ENCODE assay signal across 1 cellular context in genomic region chr1:27341525-27342252, GRCh38.
A peak's percentile ranks its signal among the peaks of the same experiment; 100 is the strongest.
TF ChIP-seq lines count a peak whose summit lies in the region.

SYTL1 (plus strand) TSS chr1:27342022; CDS start chr1:27345335, 3,313 bp downstream.

TF ChIP-seq in HepG2, 621 proteins besides CTCF, POLR2A, EP300 and RAD21 (continued from another document and continues in another):
- TF ChIP-seq, protein P1, sequence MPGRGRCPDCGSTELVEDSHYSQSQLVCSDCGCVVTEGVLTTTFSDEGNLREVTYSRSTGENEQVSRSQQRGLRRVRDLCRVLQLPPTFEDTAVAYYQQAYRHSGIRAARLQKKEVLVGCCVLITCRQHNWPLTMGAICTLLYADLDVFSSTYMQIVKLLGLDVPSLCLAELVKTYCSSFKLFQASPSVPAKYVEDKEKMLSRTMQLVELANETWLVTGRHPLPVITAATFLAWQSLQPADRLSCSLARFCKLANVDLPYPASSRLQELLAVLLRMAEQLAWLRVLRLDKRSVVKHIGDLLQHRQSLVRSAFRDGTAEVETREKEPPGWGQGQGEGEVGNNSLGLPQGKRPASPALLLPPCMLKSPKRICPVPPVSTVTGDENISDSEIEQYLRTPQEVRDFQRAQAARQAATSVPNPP (CRISPR knock-in tag; IDR thresholded peaks at IDR 0.05), result no peak
- no peak for TF ChIP-seq PRPF4 (IDR thresholded peaks at IDR 0.05; ENCODE audit: low read depth, low read length, poor library complexity, severe bottlenecking)
- TF ChIP-seq GZF1 (CRISPR knock-in tag; IDR thresholded peaks at IDR 0.05), result no peak
- no peak for TF ChIP-seq GTF2F1 (IDR thresholded peaks at IDR 0.05; ENCODE audit: low read length)
- no peak for TF ChIP-seq ZNF557 (CRISPR knock-in tag; IDR thresholded peaks at IDR 0.05)
- TF ChIP-seq, protein P2, sequence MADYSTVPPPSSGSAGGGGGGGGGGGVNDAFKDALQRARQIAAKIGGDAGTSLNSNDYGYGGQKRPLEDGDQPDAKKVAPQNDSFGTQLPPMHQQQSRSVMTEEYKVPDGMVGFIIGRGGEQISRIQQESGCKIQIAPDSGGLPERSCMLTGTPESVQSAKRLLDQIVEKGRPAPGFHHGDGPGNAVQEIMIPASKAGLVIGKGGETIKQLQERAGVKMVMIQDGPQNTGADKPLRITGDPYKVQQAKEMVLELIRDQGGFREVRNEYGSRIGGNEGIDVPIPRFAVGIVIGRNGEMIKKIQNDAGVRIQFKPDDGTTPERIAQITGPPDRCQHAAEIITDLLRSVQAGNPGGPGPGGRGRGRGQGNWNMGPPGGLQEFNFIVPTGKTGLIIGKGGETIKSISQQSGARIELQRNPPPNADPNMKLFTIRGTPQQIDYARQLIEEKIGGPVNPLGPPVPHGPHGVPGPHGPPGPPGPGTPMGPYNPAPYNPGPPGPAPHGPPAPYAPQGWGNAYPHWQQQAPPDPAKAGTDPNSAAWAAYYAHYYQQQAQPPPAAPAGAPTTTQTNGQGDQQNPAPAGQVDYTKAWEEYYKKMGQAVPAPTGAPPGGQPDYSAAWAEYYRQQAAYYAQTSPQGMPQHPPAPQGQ (CRISPR knock-in tag; IDR thresholded peaks at IDR 0.05; ENCODE audit: borderline replicate concordance), result no peak
- TF ChIP-seq ZNF274 (CRISPR knock-in tag; IDR thresholded peaks at IDR 0.05), result no peak
- no peak for TF ChIP-seq ZNF441 (CRISPR knock-in tag; IDR thresholded peaks at IDR 0.05; ENCODE audit: borderline replicate concordance)
- no peak for TF ChIP-seq ZSCAN9 (CRISPR knock-in tag; IDR thresholded peaks at IDR 0.05; ENCODE audit: borderline replicate concordance)
- TF ChIP-seq ZNF619 (CRISPR knock-in tag; IDR thresholded peaks at IDR 0.05), result no peak
- no peak for TF ChIP-seq LBX2 (CRISPR knock-in tag; IDR thresholded peaks at IDR 0.05; ENCODE audit: borderline replicate concordance)
- no peak for TF ChIP-seq SRF (IDR thresholded peaks at IDR 0.05; ENCODE audit: low read depth, low read length)
- TF ChIP-seq, protein P3, sequence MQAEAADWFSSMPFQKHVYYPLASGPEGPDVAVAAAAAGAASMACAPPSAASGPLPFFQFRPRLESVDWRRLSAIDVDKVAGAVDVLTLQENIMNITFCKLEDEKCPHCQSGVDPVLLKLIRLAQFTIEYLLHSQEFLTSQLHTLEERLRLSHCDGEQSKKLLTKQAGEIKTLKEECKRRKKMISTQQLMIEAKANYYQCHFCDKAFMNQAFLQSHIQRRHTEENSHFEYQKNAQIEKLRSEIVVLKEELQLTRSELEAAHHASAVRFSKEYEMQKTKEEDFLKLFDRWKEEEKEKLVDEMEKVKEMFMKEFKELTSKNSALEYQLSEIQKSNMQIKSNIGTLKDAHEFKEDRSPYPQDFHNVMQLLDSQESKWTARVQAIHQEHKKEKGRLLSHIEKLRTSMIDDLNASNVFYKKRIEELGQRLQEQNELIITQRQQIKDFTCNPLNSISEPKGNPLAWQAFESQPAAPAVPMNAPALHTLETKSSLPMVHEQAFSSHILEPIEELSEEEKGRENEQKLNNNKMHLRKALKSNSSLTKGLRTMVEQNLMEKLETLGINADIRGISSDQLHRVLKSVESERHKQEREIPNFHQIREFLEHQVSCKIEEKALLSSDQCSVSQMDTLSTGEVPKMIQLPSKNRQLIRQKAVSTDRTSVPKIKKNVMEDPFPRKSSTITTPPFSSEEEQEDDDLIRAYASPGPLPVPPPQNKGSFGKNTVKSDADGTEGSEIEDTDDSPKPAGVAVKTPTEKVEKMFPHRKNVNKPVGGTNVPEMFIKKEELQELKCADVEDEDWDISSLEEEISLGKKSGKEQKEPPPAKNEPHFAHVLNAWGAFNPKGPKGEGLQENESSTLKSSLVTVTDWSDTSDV (CRISPR knock-in tag; IDR thresholded peaks at IDR 0.05), result no peak
- no peak for TF ChIP-seq SMARCE1 (IDR thresholded peaks at IDR 0.05; ENCODE audit: borderline replicate concordance)
- 0 out of 2 replicates have a peak, but pooled peaks have one; percentile 22 for TF ChIP-seq ZNF629 (CRISPR knock-in tag; conservative IDR thresholded peaks at IDR 0.05)
- TF ChIP-seq, protein P4, sequence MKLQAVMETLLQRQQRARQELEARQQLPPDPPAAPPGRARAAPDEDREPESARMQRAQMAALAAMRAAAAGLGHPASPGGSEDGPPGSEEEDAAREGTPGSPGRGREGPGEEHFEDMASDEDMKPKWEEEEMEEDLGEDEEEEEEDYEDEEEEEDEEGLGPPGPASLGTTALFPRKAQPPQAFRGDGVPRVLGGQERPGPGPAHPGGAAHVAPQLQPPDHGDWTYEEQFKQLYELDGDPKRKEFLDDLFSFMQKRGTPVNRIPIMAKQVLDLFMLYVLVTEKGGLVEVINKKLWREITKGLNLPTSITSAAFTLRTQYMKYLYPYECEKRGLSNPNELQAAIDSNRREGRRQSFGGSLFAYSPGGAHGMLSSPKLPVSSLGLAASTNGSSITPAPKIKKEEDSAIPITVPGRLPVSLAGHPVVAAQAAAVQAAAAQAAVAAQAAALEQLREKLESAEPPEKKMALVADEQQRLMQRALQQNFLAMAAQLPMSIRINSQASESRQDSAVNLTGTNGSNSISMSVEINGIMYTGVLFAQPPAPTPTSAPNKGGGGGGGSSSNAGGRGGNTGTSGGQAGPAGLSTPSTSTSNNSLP (IDR thresholded peaks at IDR 0.05; ENCODE audit: low read depth, low read length), result no peak
- TF ChIP-seq ZNF704 (CRISPR knock-in tag; IDR thresholded peaks at IDR 0.05; ENCODE audit: borderline replicate concordance), result no peak
- TF ChIP-seq JDP2 (CRISPR knock-in tag; IDR thresholded peaks at IDR 0.05; ENCODE audit: borderline replicate concordance), result no peak
- TF ChIP-seq, protein P5, sequence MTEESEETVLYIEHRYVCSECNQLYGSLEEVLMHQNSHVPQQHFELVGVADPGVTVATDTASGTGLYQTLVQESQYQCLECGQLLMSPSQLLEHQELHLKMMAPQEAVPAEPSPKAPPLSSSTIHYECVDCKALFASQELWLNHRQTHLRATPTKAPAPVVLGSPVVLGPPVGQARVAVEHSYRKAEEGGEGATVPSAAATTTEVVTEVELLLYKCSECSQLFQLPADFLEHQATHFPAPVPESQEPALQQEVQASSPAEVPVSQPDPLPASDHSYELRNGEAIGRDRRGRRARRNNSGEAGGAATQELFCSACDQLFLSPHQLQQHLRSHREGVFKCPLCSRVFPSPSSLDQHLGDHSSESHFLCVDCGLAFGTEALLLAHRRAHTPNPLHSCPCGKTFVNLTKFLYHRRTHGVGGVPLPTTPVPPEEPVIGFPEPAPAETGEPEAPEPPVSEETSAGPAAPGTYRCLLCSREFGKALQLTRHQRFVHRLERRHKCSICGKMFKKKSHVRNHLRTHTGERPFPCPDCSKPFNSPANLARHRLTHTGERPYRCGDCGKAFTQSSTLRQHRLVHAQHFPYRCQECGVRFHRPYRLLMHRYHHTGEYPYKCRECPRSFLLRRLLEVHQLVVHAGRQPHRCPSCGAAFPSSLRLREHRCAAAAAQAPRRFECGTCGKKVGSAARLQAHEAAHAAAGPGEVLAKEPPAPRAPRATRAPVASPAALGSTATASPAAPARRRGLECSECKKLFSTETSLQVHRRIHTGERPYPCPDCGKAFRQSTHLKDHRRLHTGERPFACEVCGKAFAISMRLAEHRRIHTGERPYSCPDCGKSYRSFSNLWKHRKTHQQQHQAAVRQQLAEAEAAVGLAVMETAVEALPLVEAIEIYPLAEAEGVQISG (CRISPR knock-in tag; IDR thresholded peaks at IDR 0.05), result no peak
- TF ChIP-seq ZNF510 (CRISPR knock-in tag; IDR thresholded peaks at IDR 0.05; ENCODE audit: low read depth), result no peak; the same call in 1 of the 2 replicates
- no peak for TF ChIP-seq KLF9 (CRISPR knock-in tag; IDR thresholded peaks at IDR 0.05; ENCODE audit: low read depth)
- no peak for TF ChIP-seq KDM5A (IDR thresholded peaks at IDR 0.05; ENCODE audit: borderline replicate concordance, low read length)
- TF ChIP-seq ZNF431 (CRISPR knock-in tag; IDR thresholded peaks at IDR 0.05; ENCODE audit: borderline replicate concordance, low read depth), result no peak
- TF ChIP-seq, protein P6, sequence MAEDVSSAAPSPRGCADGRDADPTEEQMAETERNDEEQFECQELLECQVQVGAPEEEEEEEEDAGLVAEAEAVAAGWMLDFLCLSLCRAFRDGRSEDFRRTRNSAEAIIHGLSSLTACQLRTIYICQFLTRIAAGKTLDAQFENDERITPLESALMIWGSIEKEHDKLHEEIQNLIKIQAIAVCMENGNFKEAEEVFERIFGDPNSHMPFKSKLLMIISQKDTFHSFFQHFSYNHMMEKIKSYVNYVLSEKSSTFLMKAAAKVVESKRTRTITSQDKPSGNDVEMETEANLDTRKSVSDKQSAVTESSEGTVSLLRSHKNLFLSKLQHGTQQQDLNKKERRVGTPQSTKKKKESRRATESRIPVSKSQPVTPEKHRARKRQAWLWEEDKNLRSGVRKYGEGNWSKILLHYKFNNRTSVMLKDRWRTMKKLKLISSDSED (CRISPR knock-in tag; IDR thresholded peaks at IDR 0.05), result no peak
- no peak for TF ChIP-seq ARNTL (CRISPR knock-in tag; IDR thresholded peaks at IDR 0.05)
- TF ChIP-seq, protein P7, sequence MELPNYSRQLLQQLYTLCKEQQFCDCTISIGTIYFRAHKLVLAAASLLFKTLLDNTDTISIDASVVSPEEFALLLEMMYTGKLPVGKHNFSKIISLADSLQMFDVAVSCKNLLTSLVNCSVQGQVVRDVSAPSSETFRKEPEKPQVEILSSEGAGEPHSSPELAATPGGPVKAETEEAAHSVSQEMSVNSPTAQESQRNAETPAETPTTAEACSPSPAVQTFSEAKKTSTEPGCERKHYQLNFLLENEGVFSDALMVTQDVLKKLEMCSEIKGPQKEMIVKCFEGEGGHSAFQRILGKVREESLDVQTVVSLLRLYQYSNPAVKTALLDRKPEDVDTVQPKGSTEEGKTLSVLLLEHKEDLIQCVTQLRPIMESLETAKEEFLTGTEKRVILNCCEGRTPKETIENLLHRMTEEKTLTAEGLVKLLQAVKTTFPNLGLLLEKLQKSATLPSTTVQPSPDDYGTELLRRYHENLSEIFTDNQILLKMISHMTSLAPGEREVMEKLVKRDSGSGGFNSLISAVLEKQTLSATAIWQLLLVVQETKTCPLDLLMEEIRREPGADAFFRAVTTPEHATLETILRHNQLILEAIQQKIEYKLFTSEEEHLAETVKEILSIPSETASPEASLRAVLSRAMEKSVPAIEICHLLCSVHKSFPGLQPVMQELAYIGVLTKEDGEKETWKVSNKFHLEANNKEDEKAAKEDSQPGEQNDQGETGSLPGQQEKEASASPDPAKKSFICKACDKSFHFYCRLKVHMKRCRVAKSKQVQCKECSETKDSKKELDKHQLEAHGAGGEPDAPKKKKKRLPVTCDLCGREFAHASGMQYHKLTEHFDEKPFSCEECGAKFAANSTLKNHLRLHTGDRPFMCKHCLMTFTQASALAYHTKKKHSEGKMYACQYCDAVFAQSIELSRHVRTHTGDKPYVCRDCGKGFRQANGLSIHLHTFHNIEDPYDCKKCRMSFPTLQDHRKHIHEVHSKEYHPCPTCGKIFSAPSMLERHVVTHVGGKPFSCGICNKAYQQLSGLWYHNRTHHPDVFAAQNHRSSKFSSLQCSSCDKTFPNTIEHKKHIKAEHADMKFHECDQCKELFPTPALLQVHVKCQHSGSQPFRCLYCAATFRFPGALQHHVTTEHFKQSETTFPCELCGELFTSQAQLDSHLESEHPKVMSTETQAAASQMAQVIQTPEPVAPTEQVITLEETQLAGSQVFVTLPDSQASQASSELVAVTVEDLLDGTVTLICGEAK (IDR thresholded peaks at IDR 0.05), result no peak
- TF ChIP-seq, protein P7 (CRISPR knock-in tag; IDR thresholded peaks at IDR 0.05), result no peak
- no peak for TF ChIP-seq ZSCAN22 (CRISPR knock-in tag; IDR thresholded peaks at IDR 0.05)
- no peak for TF ChIP-seq ZNF383 (CRISPR knock-in tag; IDR thresholded peaks at IDR 0.05; ENCODE audit: borderline replicate concordance)
- no peak; the same call in 1 of the 2 replicates for TF ChIP-seq KDM4B (CRISPR knock-in tag; IDR thresholded peaks at IDR 0.05)
- TF ChIP-seq ZNF570 (CRISPR knock-in tag; IDR thresholded peaks at IDR 0.05; ENCODE audit: borderline replicate concordance), result no peak
- TF ChIP-seq TAF1 (CRISPR knock-in tag; IDR thresholded peaks at IDR 0.05), result peak; percentile 51; the same call in 1 of the 2 replicates
- TF ChIP-seq ZNF124 (CRISPR knock-in tag; IDR thresholded peaks at IDR 0.05), result no peak
- TF ChIP-seq, protein P8, sequence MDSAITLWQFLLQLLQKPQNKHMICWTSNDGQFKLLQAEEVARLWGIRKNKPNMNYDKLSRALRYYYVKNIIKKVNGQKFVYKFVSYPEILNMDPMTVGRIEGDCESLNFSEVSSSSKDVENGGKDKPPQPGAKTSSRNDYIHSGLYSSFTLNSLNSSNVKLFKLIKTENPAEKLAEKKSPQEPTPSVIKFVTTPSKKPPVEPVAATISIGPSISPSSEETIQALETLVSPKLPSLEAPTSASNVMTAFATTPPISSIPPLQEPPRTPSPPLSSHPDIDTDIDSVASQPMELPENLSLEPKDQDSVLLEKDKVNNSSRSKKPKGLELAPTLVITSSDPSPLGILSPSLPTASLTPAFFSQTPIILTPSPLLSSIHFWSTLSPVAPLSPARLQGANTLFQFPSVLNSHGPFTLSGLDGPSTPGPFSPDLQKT (CRISPR knock-in tag; IDR thresholded peaks at IDR 0.05; ENCODE audit: borderline replicate concordance), result no peak
